In genomic region chr16:81823111-81823510, GRCh38 we compare ENCODE assay signal across 8 cellular contexts. TPM values are rescaled to one million over a fixed set of nuclear protein-coding genes. Genes with fewer than 3 reads are reported as not detected.
DNase-seq lines count a peak whose midpoint lies in the region; ATAC-seq and TF ChIP-seq lines count a peak whose summit lies in the region.

No MANE protein-coding gene starts in this region.

- TF ChIP-seq POLR2A in transverse colon (IDR thresholded peaks at IDR 0.05), result no peak

- in situ Hi-C loops in transverse colon (cut with MboI; ENCODE audit: low pct_ligation_motif_present in 1 of 4, low pct_unique_long_range_greater_than_20kb in 1 of 4, low sequenced_read_pairs in 3 of 4), result no loop called here

- peak overlapping the region in 8 of 10 experiments; percentile 7 to 59 (median 38); a peak in 10 of 20 replicates for H3K4me3 ChIP-seq in BLaER1 treated with 17β-estradiol and CSF1 and Interleukin-3, amounts not matched to agents 10 nM and 100 nM
- no peak overlapping the region for H3K4me3 ChIP-seq in transverse colon

- H4K20me1 ChIP-seq in BLaER1 treated with 17β-estradiol and CSF1 and Interleukin-3, amounts not matched to agents 10 nM and 100 nM, result peaks cover 0 to 59% (median 0%) of the 10 kb centered on the region in 11 experiments; a peak in 4 of 22 replicates

- intact Hi-C loops in transverse colon (cut with DNase I; ENCODE audit: low total_unique reads), result no loop called here

- ATAC-seq in GM19395 (IDR thresholded peaks at IDR 0.05; ENCODE audit: unreplicated experiment) (peak; percentile 59), HG03571 (IDR thresholded peaks at IDR 0.05; ENCODE audit: unreplicated experiment) (peak; percentile 54)

- no peak for TF ChIP-seq CTCF in transverse colon (IDR thresholded peaks at IDR 0.05)

- peak; percentile 33 for DNase-seq in globus pallidus (ENCODE audit: low spot score)
- peak; percentile 73 for DNase-seq in transverse colon
- DNase-seq in mesenteric fat pad (ENCODE audit: low spot score), result no peak
- no peak for DNase-seq in cerebellar cortex (ENCODE audit: low spot score)
- DNase-seq in T-helper 9 cell, result no peak

- H3K27ac ChIP-seq in BLaER1 treated with 17β-estradiol and CSF1 and Interleukin-3, amounts not matched to agents 10 nM and 100 nM, result peak overlapping the region; percentile 42 to 93 (median 85); a peak in 21 of 22 replicates
- peak overlapping the region; percentile 2 to 61 (median 55) for H3K27ac ChIP-seq in transverse colon

- 52% methylated on average over 8 of the region's 8 CpGs; no CpG with 5 or more reads in 1 of the 2 donors for WGBS in transverse colon (ENCODE audit: low coverage in 1 of 2), 2 donors

- peak overlapping the region; percentile 77 to 99 (median 89) for H3K4me2 ChIP-seq in BLaER1 treated with 17β-estradiol and CSF1 and Interleukin-3, amounts not matched to agents 10 nM and 100 nM

- H3K36me3 ChIP-seq in BLaER1 treated with 17β-estradiol and CSF1 and Interleukin-3, amounts not matched to agents 10 nM and 100 nM, result peaks cover 0 to 34% (median 3%) of the 10 kb centered on the region in 11 experiments; a peak in 9 of 22 replicates
- no peaks in the 10 kb centered on the region for H3K36me3 ChIP-seq in transverse colon

- H3K9ac ChIP-seq in BLaER1 treated with 17β-estradiol and CSF1 and Interleukin-3, amounts not matched to agents 10 nM and 100 nM, result peak overlapping the region; percentile 2 to 84 (median 78); a peak in 20 of 22 replicates

- no peaks in the 10 kb centered on the region for H3K27me3 ChIP-seq in BLaER1 treated with 17β-estradiol and CSF1 and Interleukin-3, amounts not matched to agents 10 nM and 100 nM
- H3K27me3 ChIP-seq in transverse colon, result no peaks in the 10 kb centered on the region

- no peak for TF ChIP-seq EP300 in transverse colon (IDR thresholded peaks at IDR 0.05; ENCODE audit: low read depth)

- H3K4me1 ChIP-seq in BLaER1 treated with 17β-estradiol and CSF1 and Interleukin-3, amounts not matched to agents 10 nM and 100 nM, result peaks cover 90 to 100% (median 98%) of the 10 kb centered on the region in 10 experiments
- no peaks in the 10 kb centered on the region for H3K4me1 ChIP-seq in transverse colon

- H3K9me3 ChIP-seq in BLaER1 treated with 17β-estradiol and CSF1 and Interleukin-3, amounts not matched to agents 10 nM and 100 nM (replicated peaks in 1 of 11), result peaks cover 0 to 7% (median 0%) of the 10 kb centered on the region in 11 experiments; a peak in 5 of 22 replicates
- no peaks in the 10 kb centered on the region for H3K9me3 ChIP-seq in transverse colon

RNA-seq across cellular contexts. Expression of gene PLCG2, which starts 44.0 kb away (rescaled TPM):
- total RNA-seq in transverse colon, result 10 to 100 TPM in 3 of 4 donors, 1 to 10 TPM in 1; 9.0 to 65.9 (median 28.6) TPM
- total RNA-seq in mesenteric fat pad, result 33.0 TPM

Comparison
In these comparisons a context has a peak if more than half of its experiments do, and no peak if none do; other contexts are left out.
1. H3K4me3 ChIP-seq: peak in BLaER1 treated with 17β-estradiol and CSF1 and Interleukin-3, amounts not matched to agents 10 nM and 100 nM (8 of 10); none in transverse colon (0 of 4).
2. DNase-seq: peak in globus pallidus (single experiment) and transverse colon (single experiment); none in mesenteric fat pad (single experiment), cerebellar cortex (single experiment) and T-helper 9 cell (single experiment).